Comparison of ENCODE assay signal across 8 cellular contexts in the genomic region with DNA sequence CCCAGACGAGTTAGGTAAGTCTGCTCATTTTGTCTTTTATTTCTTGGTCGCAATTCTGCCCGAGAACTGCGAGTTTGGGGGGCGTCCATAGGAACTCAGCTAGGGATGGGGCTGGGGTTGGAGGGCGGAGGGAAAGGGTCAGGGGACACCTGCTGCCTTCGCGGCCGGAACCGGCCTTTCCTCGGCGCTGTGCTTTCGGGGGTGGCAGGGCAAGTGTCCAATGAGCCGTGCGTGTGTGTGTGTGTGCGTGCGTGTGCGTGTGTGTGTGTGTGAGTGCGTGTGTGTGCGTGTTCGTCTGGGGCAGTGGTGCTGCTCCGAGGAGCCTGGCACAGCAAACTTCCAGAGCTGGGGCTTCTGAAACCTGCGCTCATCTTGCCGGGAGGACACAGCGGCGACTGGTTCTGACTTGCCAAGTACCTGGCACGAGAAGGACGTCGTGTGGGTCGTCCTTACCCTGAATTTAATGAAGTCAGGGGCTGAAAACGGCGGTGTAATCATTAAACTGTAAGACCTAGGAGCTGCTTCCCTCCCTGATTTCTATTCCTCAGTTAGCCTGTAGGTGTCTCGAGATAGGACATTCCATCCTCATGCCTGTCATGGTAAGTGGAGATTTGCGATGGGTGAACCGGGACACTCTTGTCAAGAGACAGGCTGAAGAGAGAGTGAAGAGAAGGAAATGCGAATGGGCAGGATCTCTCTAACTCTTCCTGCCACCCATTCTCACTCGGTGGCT. TPM values are rescaled to one million over a fixed set of nuclear protein-coding genes. Genes with fewer than 3 reads are reported as not detected.
DNase-seq lines count a peak whose midpoint lies in the region; ATAC-seq and TF ChIP-seq lines count a peak whose summit lies in the region.

No MANE protein-coding gene starts in this region.

- H3K27ac Mint-ChIP-seq in Caco-2 (ENCODE audit: unreplicated experiment) = peak overlapping the region; percentile 48
- H3K27ac Mint-ChIP-seq in activated B cell treated with CpG ODN at 0.5 μM for 24 hours = no peak overlapping the region
- H3K27ac Mint-ChIP-seq in nephron = peak overlapping the region in 2 of 3 experiments; percentile 50 to 77

- no peaks in the 10 kb centered on the region for H3K36me3 ChIP-seq in Caco-2 (ENCODE audit: control insufficient read depth, insufficient read depth, low read length)

- peak; percentile 64 to 69 for DNase-seq in Caco-2
- DNase-seq in NCI-H146 (lab: John Stamatoyannopoulos, UW) = peak; percentile 69
- DNase-seq in activated B cell treated with CpG ODN at 0.5 μM for 24 hours = no peak
- DNase-seq in fibroblast of villous mesenchyme (ENCODE audit: low read depth) = peak; percentile 61
- DNase-seq in activated gamma-delta T cell (lab: John Stamatoyannopoulos, UW) = no peak
- no peak for DNase-seq in activated effector memory CD4-positive, alpha-beta T cell treated with Interleukin-2 at 50 U/mL for 16 hours

- H3K4me3 Mint-ChIP-seq in Caco-2 (ENCODE audit: unreplicated experiment) (no peak overlapping the region), activated B cell treated with CpG ODN at 0.5 μM for 24 hours (peak overlapping the region; percentile 64), nephron (peak overlapping the region; percentile 85 to 93 (median 92))

- H3K36me3 Mint-ChIP-seq in Caco-2 (ENCODE audit: insufficient read depth, unreplicated experiment) (no peaks in the 10 kb centered on the region), activated B cell treated with CpG ODN at 0.5 μM for 24 hours (ENCODE audit: low read depth) (no peaks in the 10 kb centered on the region), nephron (ENCODE audit: low read depth) (no peaks in the 10 kb centered on the region)

- H3K27me3 Mint-ChIP-seq in Caco-2 (ENCODE audit: insufficient read depth, unreplicated experiment) (no peaks in the 10 kb centered on the region), activated B cell treated with CpG ODN at 0.5 μM for 24 hours (peaks cover 30% of the 10 kb centered on the region), nephron (ENCODE audit: low read depth) (peaks cover 17% of the 10 kb centered on the region)

- no TSS peak for BruUV-seq in Caco-2 (replicated peaks; lab: Mats Ljungman, UMichigan)

- peaks cover 15% of the 10 kb centered on the region for H3K4me1 Mint-ChIP-seq in Caco-2 (ENCODE audit: low read depth, unreplicated experiment)
- H3K4me1 Mint-ChIP-seq in activated B cell treated with CpG ODN at 0.5 μM for 24 hours = peaks cover 14% of the 10 kb centered on the region
- H3K4me1 Mint-ChIP-seq in nephron = peaks cover 12% of the 10 kb centered on the region

- no peaks in the 10 kb centered on the region for H3K9me3 Mint-ChIP-seq in Caco-2 (ENCODE audit: unreplicated experiment)
- H3K9me3 Mint-ChIP-seq in activated B cell treated with CpG ODN at 0.5 μM for 24 hours = no peaks in the 10 kb centered on the region
- no peaks in the 10 kb centered on the region for H3K9me3 Mint-ChIP-seq in nephron

- intact Hi-C loops in Caco-2 (cut with micrococcal nuclease; ENCODE audit: unreplicated experiment) = loop anchor here (1.0 kb wide), 3 partner anchors 21 to 118 kb away; a partner anchor contains a TSS
- intact Hi-C loops in activated B cell treated with CpG ODN at 0.5 μM for 24 hours (cut with micrococcal nuclease) = no loop called here

- ATAC-seq in GM19463 (IDR thresholded peaks at IDR 0.05; ENCODE audit: unreplicated experiment) (peak; percentile 55), activated B cell treated with CpG ODN at 0.5 μM for 24 hours (ENCODE audit: low read depth) (peak; percentile 34)

- TF ChIP-seq CTCF in Caco-2 (IDR thresholded peaks at IDR 0.05; ENCODE audit: insufficient read depth in 1 of 2, low read depth in 1 of 2, low read length in 1 of 2, severe bottlenecking in 1 of 2, unreplicated experiment in 1 of 2) (peak; percentile 49 to 64), activated B cell treated with CpG ODN at 0.5 μM for 24 hours (IDR thresholded peaks at IDR 0.05) (no peak), fibroblast of villous mesenchyme (IDR thresholded peaks at IDR 0.05; ENCODE audit: insufficient read depth, low read depth, low read length) (peak; percentile 63), nephron (IDR thresholded peaks at IDR 0.05; ENCODE audit: unreplicated experiment in 3 of 3) (peak; percentile 55 to 59 (median 56))

- CTCF ChIA-PET in Caco-2 (lab: Charles Lee) = interaction anchor here (0.6 to 3.0 kb wide), 9 partner anchors 10 to 227 kb away, joined by 3 to 18 read pairs (median 3); a partner anchor contains a TSS
- CTCF ChIA-PET in activated B cell treated with CpG ODN at 0.5 μM for 24 hours (lab: Charles Lee) = no interaction called here

- peaks cover 54% of the 10 kb centered on the region for H3K4me1 ChIP-seq in Caco-2

- POLR2A ChIA-PET in Caco-2 (lab: Charles Lee) = no interaction called here
- POLR2A ChIA-PET in activated B cell treated with CpG ODN at 0.5 μM for 24 hours (lab: Charles Lee) = no interaction called here

- H3K27me3 ChIP-seq in Caco-2 (replicated peaks; ENCODE audit: control insufficient read depth, insufficient read depth, low read length) = no peaks in the 10 kb centered on the region

- H3K4me3 ChIP-seq in Caco-2 (ENCODE audit: low read depth, low read length) (no peak overlapping the region), fibroblast of villous mesenchyme (ENCODE audit: low read depth, low read length) (peak overlapping the region; percentile 63)

- H3K9me3 ChIP-seq in Caco-2 = no peaks in the 10 kb centered on the region

RNA-seq across cellular contexts. Expression of a gene that starts 27.0 kb away (rescaled TPM):
- total RNA-seq in Caco-2 (2022) (60.8 and 64.6 TPM in 2 replicates), activated B cell treated with CpG ODN at 0.5 μM for 24 hours (0.54 and 1.0 TPM in 2 replicates), fibroblast of villous mesenchyme (25.9 and 27.7 TPM in 2 replicates)

Comparison
In these comparisons a context has a peak if more than half of its experiments do, and no peak if none do; other contexts are left out.
1. DNase-seq: peak in Caco-2 (2 of 2), NCI-H146 (single experiment) and fibroblast of villous mesenchyme (single experiment); none in activated B cell treated with CpG ODN at 0.5 μM for 24 hours (single experiment), activated gamma-delta T cell (single experiment) and activated effector memory CD4-positive, alpha-beta T cell treated with Interleukin-2 at 50 U/mL for 16 hours (single experiment).
2. RNA of a gene that starts 27.0 kb away (total RNA-seq): 60.8 to 64.6 TPM in Caco-2 and 25.9 to 27.7 TPM in fibroblast of villous mesenchyme; 0.54 to 1.0 TPM in activated B cell treated with CpG ODN at 0.5 μM for 24 hours; every median in the first group is over 10 times any median in the second.